9 cellular contexts compared by ENCODE assay signal in genomic region chr18:75204262-75204977, GRCh38. TPM values are rescaled to one million over a fixed set of nuclear protein-coding genes. Genes with fewer than 3 reads are reported as not detected.
DNase-seq lines count a peak whose midpoint lies in the region; ATAC-seq, FAIRE-seq and TF ChIP-seq lines count a peak whose summit lies in the region.
"Had no signal": no experiment of that assay in that cellular context is flagged by ENCODE, and none has a peak within 500 bp of the region (broad histone marks: within the 10 kb centered on the region; RNA-seq: fewer than 3 reads in every experiment).

No MANE protein-coding gene starts in this region.

- no peak overlapping the region for H3K27ac ChIP-seq in H1 (ENCODE audit: low read depth, low read length)
- no peak overlapping the region for H3K27ac ChIP-seq in right lobe of liver
- H3K27ac ChIP-seq in thoracic aorta, result no peak overlapping the region

- peaks cover 4 to 31% (median 21%) of the 10 kb centered on the region in 4 experiments for H3K4me1 ChIP-seq in H1 (replicated peaks in 1 of 4; ENCODE audit: control insufficient read depth in 3 of 4, insufficient read depth in 4 of 4, low read length in 3 of 4)
- H3K4me1 ChIP-seq in right lobe of liver, result peaks cover 0 to 17% (median 2%) of the 10 kb centered on the region in 4 donors
- peaks cover 29 to 72% of the 10 kb centered on the region in 2 donors for H3K4me1 ChIP-seq in thoracic aorta (ENCODE audit: control insufficient read depth in 1 of 2, low read depth in 2 of 2)

- no peak overlapping the region for H2AFZ ChIP-seq in H1 (ENCODE audit: low read length)

- H3K79me1 ChIP-seq in H1 (ENCODE audit: low read depth, low read length), result no peaks in the 10 kb centered on the region

- H4K20me1 ChIP-seq in H1 (replicated peaks in 1 of 2; ENCODE audit: control insufficient read depth in 1 of 2, insufficient read depth in 2 of 2, low read length in 2 of 2), result peaks cover 12 to 20% of the 10 kb centered on the region in 2 experiments

- peaks cover 37% of the 10 kb centered on the region for H3K4me1 Mint-ChIP-seq in activated CD4-positive, alpha-beta T cell treated with anti-CD3 and anti-CD28 coated beads for 36 hours

- H2BK12ac ChIP-seq in H1 (ENCODE audit: low read depth, low read length), result peak overlapping the region; percentile 50; the same call in 1 of the 2 replicates

- H3K56ac ChIP-seq in H1 (replicated peaks; ENCODE audit: insufficient read length, low read depth, low read length), result no peak overlapping the region

- peak overlapping the region; percentile 63 for H3K4me3 Mint-ChIP-seq in activated CD4-positive, alpha-beta T cell treated with anti-CD3 and anti-CD28 coated beads for 36 hours

- H3K9me3 Mint-ChIP-seq in activated CD4-positive, alpha-beta T cell treated with anti-CD3 and anti-CD28 coated beads for 36 hours (ENCODE audit: low read depth), result no peaks in the 10 kb centered on the region

- no peak overlapping the region for H2BK5ac ChIP-seq in H1 (ENCODE audit: low read depth, low read length)

- POLR2A ChIA-PET in activated CD4-positive, alpha-beta T cell treated with anti-CD3 and anti-CD28 coated beads for 36 hours (lab: Charles Lee), result no interaction called here
- POLR2A ChIA-PET in H1 (lab: Charles Lee; ENCODE audit: partially characterized antibody), result no interaction called here

- H4K8ac ChIP-seq in H1 (ENCODE audit: extremely low read depth, insufficient read depth, low read length), result no peak overlapping the region

- no peak overlapping the region for H3K27ac Mint-ChIP-seq in activated CD4-positive, alpha-beta T cell treated with anti-CD3 and anti-CD28 coated beads for 36 hours

- TF ChIP-seq POLR2A in H1 (IDR thresholded peaks at IDR 0.05; ENCODE audit: control extremely low read depth in 1 of 2, low read depth in 2 of 2, low read length in 2 of 2) (no peak), right lobe of liver (IDR thresholded peaks at IDR 0.05) (no peak)

- no peak overlapping the region for H4K5ac ChIP-seq in H1 (ENCODE audit: insufficient read length, low read depth, low read length)

- CTCF ChIA-PET in activated CD4-positive, alpha-beta T cell treated with anti-CD3 and anti-CD28 coated beads for 36 hours (lab: Charles Lee), result no interaction called here
- CTCF ChIA-PET in H1 (lab: Charles Lee; ENCODE audit: partially characterized antibody), result interaction anchor here (0.9 to 1.4 kb wide), 2 partner anchors 275 to 307 kb away, joined by 3 to 5 read pairs; no protein-coding TSS in a partner anchor

- no peak overlapping the region for H2BK20ac ChIP-seq in H1 (ENCODE audit: low read length)

- H3K9me3 ChIP-seq in H1 (ENCODE audit: insufficient read depth in 2 of 2, low read depth in 1 of 2, low read length in 1 of 2) (no peaks in the 10 kb centered on the region), right lobe of liver (no peaks in the 10 kb centered on the region), thoracic aorta (no peaks in the 10 kb centered on the region)

- H2AK5ac ChIP-seq in H1 (ENCODE audit: low read depth, low read length), result no peak overlapping the region

- TF ChIP-seq EP300 in H1 (IDR thresholded peaks at IDR 0.05; ENCODE audit: borderline replicate concordance in 1 of 2, low read depth in 2 of 2, low read length in 2 of 2), result no peak

- peak overlapping the region; percentile 89 to 94 for H3K4me2 ChIP-seq in H1 (ENCODE audit: insufficient read depth in 1 of 2, low read depth in 2 of 2, low read length in 2 of 2)

- DNase-seq in activated CD4-positive, alpha-beta T cell treated with anti-CD3 and anti-CD28 coated beads for 36 hours, result peak; percentile 35
- no peak for DNase-seq in activated CD4-positive, alpha-beta T cell treated with anti-CD3 and anti-CD28 coated beads, Interleukin-2, amount 50 U/mL, for 4 hours
- DNase-seq in H1 (ENCODE audit: low read depth in 1 of 2, low spot score in 2 of 2), result peak in 1 of 2 experiments; percentile 70
- DNase-seq in right lobe of liver, result no peak
- DNase-seq in thoracic aorta (ENCODE audit: low spot score), result no peak
- DNase-seq in NCI-H1436 treated with DMSO at 0.1 percent for 48 hours (lab: John Stamatoyannopoulos, UW), result no peak
- DNase-seq in SIG-M5 (lab: John Stamatoyannopoulos, UW), result no peak

- peaks cover 43 to 71% (median 56%) of the 10 kb centered on the region in 4 experiments for H3K27me3 ChIP-seq in H1 (replicated peaks in 1 of 4; ENCODE audit: control insufficient read depth in 3 of 4, extremely low read depth in 1 of 4, insufficient read depth in 3 of 4, low read length in 3 of 4)
- H3K27me3 ChIP-seq in right lobe of liver, result no peaks in the 10 kb centered on the region
- H3K27me3 ChIP-seq in thoracic aorta (replicated peaks; ENCODE audit: insufficient read depth), result no peaks in the 10 kb centered on the region

- no peak overlapping the region for H3K4ac ChIP-seq in H1 (replicated peaks; ENCODE audit: insufficient read length, low read depth, low read length)

- H3K4me3 ChIP-seq in H1 (ENCODE audit: extremely low read depth in 1 of 4, insufficient read depth in 2 of 4, low read depth in 3 of 4, low read length in 4 of 4), result peak overlapping the region; percentile 32 to 70 (median 48)
- peak overlapping the region; percentile 25 to 44 (median 33) for H3K4me3 ChIP-seq in right lobe of liver
- H3K4me3 ChIP-seq in thoracic aorta, result peak overlapping the region; percentile 62

- no peak overlapping the region for H2BK15ac ChIP-seq in H1 (ENCODE audit: low read length)

- no peak overlapping the region for H3K9ac ChIP-seq in H1 (replicated peaks in 1 of 4; ENCODE audit: extremely low read depth in 1 of 4, low read depth in 3 of 4, low read length in 3 of 4)

- no peak overlapping the region for H2BK120ac ChIP-seq in H1 (replicated peaks; ENCODE audit: low read depth, low read length)

- H3K23me2 ChIP-seq in H1 (ENCODE audit: low read depth, low read length), result peaks cover 16% of the 10 kb centered on the region

- FAIRE-seq in H1 (lab: Jason Lieb, UNC), result no peak
- FAIRE-seq: endometrium had no signal

- no peak overlapping the region for H3K23ac ChIP-seq in H1 (ENCODE audit: insufficient read length)

- TF ChIP-seq RAD21 in H1 (IDR thresholded peaks at IDR 0.05 in 1 of 2, conservative IDR thresholded peaks at IDR 0.05 in 1 of 2; ENCODE audit: low read depth in 2 of 2, low read length in 2 of 2), result no peak

- peaks cover 14% of the 10 kb centered on the region for H3K36me3 Mint-ChIP-seq in activated CD4-positive, alpha-beta T cell treated with anti-CD3 and anti-CD28 coated beads for 36 hours (ENCODE audit: low read depth)

- no peak for TF ChIP-seq CTCF in H1 (IDR thresholded peaks at IDR 0.05; ENCODE audit: control extremely low read depth in 1 of 3, insufficient read depth in 1 of 3, low read depth in 1 of 3, low read length in 3 of 3)
- no peak for TF ChIP-seq CTCF in right lobe of liver (IDR thresholded peaks at IDR 0.05)
- TF ChIP-seq CTCF in thoracic aorta (IDR thresholded peaks at IDR 0.05), result no peak

- intact Hi-C loops in activated CD4-positive, alpha-beta T cell treated with anti-CD3 and anti-CD28 coated beads for 36 hours (cut with DNase I, micrococcal nuclease), result loop anchor here (10.0 kb wide), 4 partner anchors 210 to 580 kb away; no protein-coding TSS in a partner anchor
- intact Hi-C loops in right lobe of liver (cut with DNase I), result no loop called here

- 3% methylated on average over 38 of the region's 70 CpGs; no CpG with 5 or more reads in 1 of the 2 experiments for WGBS in H1 (ENCODE audit: extremely low coverage in 1 of 2, insufficient coverage in 1 of 2, insufficient read length in 1 of 2, insufficient replicate concordance in 2 of 2, low coverage in 1 of 2, low lambda C conversion rate in 2 of 2, missing lambda C conversion rate in 1 of 2), 2 experiments
- 12% methylated on average over 21 of the region's 70 CpGs for WGBS in right lobe of liver (ENCODE audit: insufficient coverage, low coverage, low lambda C conversion rate, missing lambda C conversion rate)

- H4K91ac ChIP-seq in H1 (replicated peaks; ENCODE audit: insufficient read length, low read length), result no peak overlapping the region

- ATAC-seq in activated CD4-positive, alpha-beta T cell treated with anti-CD3 and anti-CD28 coated beads for 36 hours, result no peak
- ATAC-seq in right lobe of liver (peak in 2 of 4 donors; percentile 2 to 15), thoracic aorta (ENCODE audit: insufficient number of reproducible peaks, low FRiP score, low read depth) (no peak), HG02642 (IDR thresholded peaks at IDR 0.05; ENCODE audit: poor library complexity, unreplicated experiment) (no peak)

- peaks cover 11% of the 10 kb centered on the region for H3K27me3 Mint-ChIP-seq in activated CD4-positive, alpha-beta T cell treated with anti-CD3 and anti-CD28 coated beads for 36 hours

- no peaks in the 10 kb centered on the region for H3K79me2 ChIP-seq in H1 (ENCODE audit: control insufficient read depth in 1 of 2, insufficient read depth in 2 of 2, low read length in 2 of 2)

- H3K14ac ChIP-seq in H1 (ENCODE audit: insufficient read length), result no peak overlapping the region

- no peak overlapping the region for H3K18ac ChIP-seq in H1 (ENCODE audit: extremely low read depth, low read length)

- H3K36me3 ChIP-seq in H1 (ENCODE audit: control insufficient read depth in 2 of 4, insufficient read depth in 4 of 4, low read length in 3 of 4), result no peaks in the 10 kb centered on the region; a peak in 1 of 8 replicates
- peaks cover 0 to 8% (median 0%) of the 10 kb centered on the region in 4 donors for H3K36me3 ChIP-seq in right lobe of liver
- no peaks in the 10 kb centered on the region for H3K36me3 ChIP-seq in thoracic aorta

RNA-seq across cellular contexts. Expression of gene PTGR3, which starts 4.5 kb away (rescaled TPM):
- 10 to 100 TPM; 14.4 to 23.3 TPM for total RNA-seq in activated CD4-positive, alpha-beta T cell treated with anti-CD3 and anti-CD28 coated beads for 36 hours
- 3.6 and 3.9 TPM in 2 replicates for total RNA-seq in H1 (2021; fragmentation: NEBNext Ultra II Directional; extraction: Animal tissue kit (Norgen Biotek cat#: 25700))
- 2.0 and 2.8 TPM in 2 replicates for polyA plus RNA-seq in H1 (2011; rRNA removed)
- 3.3 TPM for polyA plus RNA-seq in H1 (2011; cell fraction: cytosol; rRNA removed)
- 7.5 TPM for polyA plus RNA-seq in H1 (2011; cell fraction: nucleus; rRNA removed)
- polyA plus RNA-seq in H1 (2012, experiment 1 of 2), result 2.7 to 4.5 TPM (median 4.3 TPM) in 4 replicates
- 1.3 TPM for polyA plus RNA-seq in H1 (2012, experiment 2 of 2)
- polyA plus RNA-seq in H1 (2013, experiment 1 of 2), result 1.7 TPM
- 2.2 TPM for polyA plus RNA-seq in H1 (2013, experiment 2 of 2)
- polyA minus RNA-seq in H1 (2011; rRNA and poly(A)+ RNA removed), result 3.8 and 5.7 TPM in 2 replicates
- 5.7 TPM for polyA minus RNA-seq in H1 (2011; cell fraction: cytosol; rRNA and poly(A)+ RNA removed)
- 5.0 TPM for polyA minus RNA-seq in H1 (2011; cell fraction: nucleus; rRNA and poly(A)+ RNA removed)
- total RNA-seq in right lobe of liver (10 to 100 TPM in 5 of 6 experiments, 1 to 10 TPM in 1; 9.4 to 30.1 (median 19.8) TPM), thoracic aorta (10 to 100 TPM; 11.2 to 21.7 TPM)

RNA-seq across cellular contexts. Expression of gene TSHZ1, which starts 6.2 kb away (rescaled TPM):
- 10 to 100 TPM; 12.0 to 13.4 TPM for total RNA-seq in activated CD4-positive, alpha-beta T cell treated with anti-CD3 and anti-CD28 coated beads for 36 hours
- 0.25 and 0.32 TPM in 2 replicates for total RNA-seq in H1 (2021; fragmentation: NEBNext Ultra II Directional; extraction: Animal tissue kit (Norgen Biotek cat#: 25700))
- 0.03 and 0.06 TPM in 2 replicates for polyA plus RNA-seq in H1 (2011; rRNA removed)
- polyA plus RNA-seq in H1 (2011; cell fraction: cytosol; rRNA removed), result 0.08 TPM
- 0.11 TPM for polyA plus RNA-seq in H1 (2011; cell fraction: nucleus; rRNA removed)
- 0.08 to 0.22 TPM (median 0.13 TPM) in 4 replicates for polyA plus RNA-seq in H1 (2012, experiment 1 of 2)
- polyA plus RNA-seq in H1 (2012, experiment 2 of 2), result 0.05 TPM
- 0.24 TPM for polyA plus RNA-seq in H1 (2013, experiment 1 of 2)
- 0.20 TPM for polyA plus RNA-seq in H1 (2013, experiment 2 of 2)
- 0.07 and 0.09 TPM in 2 replicates for polyA minus RNA-seq in H1 (2011; rRNA and poly(A)+ RNA removed)
- polyA minus RNA-seq in H1 (2011; cell fraction: cytosol; rRNA and poly(A)+ RNA removed), result 0.22 TPM
- 0.20 TPM for polyA minus RNA-seq in H1 (2011; cell fraction: nucleus; rRNA and poly(A)+ RNA removed)
- total RNA-seq in right lobe of liver, result 10 to 100 TPM in 2 of 6 experiments, 1 to 10 TPM in 4; 6.4 to 13.3 (median 9.6) TPM
- total RNA-seq in thoracic aorta, result 10 to 100 TPM; 13.9 to 17.4 TPM

Comparison
In these comparisons a context has a peak if more than half of its experiments do, and no peak if none do; other contexts are left out.
1. intact Hi-C loops: an anchor here in activated CD4-positive, alpha-beta T cell treated with anti-CD3 and anti-CD28 coated beads for 36 hours (10.0 kb wide); none called in right lobe of liver.